In genomic region chr2:47564129-47564528, GRCh38 we compare ENCODE assay signal across 23 cellular contexts. TPM values are rescaled to one million over a fixed set of nuclear protein-coding genes. Genes with fewer than 3 reads are reported as not detected.
DNase-seq lines count a peak whose midpoint lies in the region; ATAC-seq, FAIRE-seq and TF ChIP-seq lines count a peak whose summit lies in the region.
"Had no signal": no experiment of that assay in that cellular context is flagged by ENCODE, and none has a peak within 500 bp of the region (broad histone marks: within the 10 kb centered on the region; RNA-seq: fewer than 3 reads in every experiment).

No MANE protein-coding gene starts in this region.

- H3K9me3 ChIP-seq in HepG2 (ENCODE audit: low read length): no peaks in the 10 kb centered on the region
- no peaks in the 10 kb centered on the region for H3K9me3 ChIP-seq in right lobe of liver
- H3K9me3 ChIP-seq in gastrocnemius medialis: no peaks in the 10 kb centered on the region
- H3K9me3 ChIP-seq: BE2C; BLaER1 treated with 17β-estradiol and CSF1 and Interleukin-3, amounts not matched to agents 10 nM and 100 nM; HAP-1 had no signal

- H3K27ac ChIP-seq in HepG2 (ENCODE audit: extremely low read length, insufficient read depth, low read length): no peak overlapping the region
- H3K27ac ChIP-seq in right lobe of liver: no peak overlapping the region
- H3K27ac ChIP-seq in caudate nucleus (ENCODE audit: low read depth, low read length): no peak overlapping the region
- H3K27ac ChIP-seq in gastrocnemius medialis: no peak overlapping the region
- H3K27ac ChIP-seq: 22Rv1; BLaER1 treated with 17β-estradiol and CSF1 and Interleukin-3, amounts not matched to agents 10 nM and 100 nM had no signal

- H4K20me1 ChIP-seq in HepG2 (ENCODE audit: insufficient read depth, low read length): peaks cover 2% of the 10 kb centered on the region; the same call in 1 of the 2 replicates

- H2AFZ ChIP-seq in HepG2 (ENCODE audit: low read length): no peak overlapping the region

- H3K27me3 ChIP-seq in HepG2 (ENCODE audit: control insufficient read depth in 1 of 2, insufficient read depth in 2 of 2, low read length in 2 of 2) (peaks cover 4 to 11% of the 10 kb centered on the region in 2 experiments; a peak in 4 of 5 replicates), right lobe of liver (peaks cover 0 to 9% of the 10 kb centered on the region in 2 donors), gastrocnemius medialis (peaks cover 20 to 49% (median 35%) of the 10 kb centered on the region in 3 donors)

- H3K9ac ChIP-seq in HepG2 (ENCODE audit: insufficient read depth, low read depth, low read length): no peak overlapping the region
- H3K9ac ChIP-seq: BLaER1 treated with 17β-estradiol and CSF1 and Interleukin-3, amounts not matched to agents 10 nM and 100 nM had no signal

- H3K79me2 ChIP-seq in HepG2 (ENCODE audit: insufficient read depth, low read length): no peaks in the 10 kb centered on the region

- H3K4me3 ChIP-seq in HepG2 (replicated peaks in 1 of 3; ENCODE audit: insufficient read depth in 1 of 3, low read depth in 2 of 3, low read length in 3 of 3): no peak overlapping the region
- no peak overlapping the region for H3K4me3 ChIP-seq in right lobe of liver
- no peak overlapping the region for H3K4me3 ChIP-seq in gastrocnemius medialis
- H3K4me3 ChIP-seq: BLaER1 treated with 17β-estradiol and CSF1 and Interleukin-3, amounts not matched to agents 10 nM and 100 nM; HAP-1 had no signal

- no peak overlapping the region for H3K4me2 ChIP-seq in HepG2 (ENCODE audit: low read depth, low read length)
- H3K4me2 ChIP-seq: BLaER1 treated with 17β-estradiol and CSF1 and Interleukin-3, amounts not matched to agents 10 nM and 100 nM had no signal

- CTCF ChIA-PET in HepG2 (lab: Yijun Ruan, JAX; ENCODE audit: low intra/inter-chr PET ratio, low total read pairs): no interaction called here

- H3K36me3 ChIP-seq in HepG2 (replicated peaks in 1 of 2; ENCODE audit: control insufficient read depth in 1 of 2, insufficient read depth in 2 of 2, low read length in 2 of 2) (no peaks in the 10 kb centered on the region), right lobe of liver (no peaks in the 10 kb centered on the region), gastrocnemius medialis (no peaks in the 10 kb centered on the region)
- H3K36me3 ChIP-seq: BE2C; BLaER1 treated with 17β-estradiol and CSF1 and Interleukin-3, amounts not matched to agents 10 nM and 100 nM; HAP-1 had no signal

- intact Hi-C loops in HepG2 (cut with micrococcal nuclease; ENCODE audit: unreplicated experiment) (no loop called here), right lobe of liver (cut with DNase I) (no loop called here), gastrocnemius medialis (cut with DNase I; ENCODE audit: low total_unique reads) (no loop called here)

- no peak for FAIRE-seq in HepG2 (lab: Jason Lieb, UNC)
- FAIRE-seq: A204.1, G401.6, GM12892, H54 had no signal

- TF ChIP-seq CTCF in HepG2 (CRISPR knock-in tag; IDR thresholded peaks at IDR 0.05): no peak
- TF ChIP-seq CTCF in right lobe of liver (IDR thresholded peaks at IDR 0.05): no peak
- no peak for TF ChIP-seq CTCF in gastrocnemius medialis (IDR thresholded peaks at IDR 0.05 in 4 of 5, conservative IDR thresholded peaks at IDR 0.05 in 1 of 5)

- DNase-seq in HepG2 (ENCODE audit: low spot score) (no peak), right lobe of liver (no peak), OCI-M1 (lab: John Stamatoyannopoulos, UW) (peak; percentile 52), erythroblast (lab: John Stamatoyannopoulos, UW) (peak; percentile 12 to 32), caudate nucleus (lab: John Stamatoyannopoulos, UW) (no peak), gastrocnemius medialis (no peak), D341Med (ENCODE audit: low spot score) (no peak)
- DNase-seq: ACHN; AML-193; BE2C; CD4-positive, alpha-beta T cell; CD8-positive, alpha-beta memory T cell; DMS153; DND-41; GOT3 had no signal

- no peak for TF ChIP-seq RAD21 in HepG2 (CRISPR knock-in tag; IDR thresholded peaks at IDR 0.05)

- in situ Hi-C loops in HepG2 (cut with HindIII; ENCODE audit: extremely low pct_ligation_motif_present, low pct_unique_long_range_greater_than_20kb): no loop called here
- in situ Hi-C loops in gastrocnemius medialis (cut with MboI; ENCODE audit: low sequenced_read_pairs in 4 of 4): no loop called here

- POLR2A ChIA-PET in HepG2 (lab: Yijun Ruan, JAX): no interaction called here

- no peak for ATAC-seq in HepG2
- ATAC-seq in right lobe of liver: no peak
- no peak for ATAC-seq in gastrocnemius medialis

- TF ChIP-seq EP300 in HepG2 (IDR thresholded peaks at IDR 0.05; ENCODE audit: low read depth in 2 of 2, low read length in 2 of 2) (no peak), HepG2 (CRISPR knock-in tag; IDR thresholded peaks at IDR 0.05; ENCODE audit: borderline replicate concordance) (no peak)

- no peak for TF ChIP-seq POLR2A in HepG2 (IDR thresholded peaks at IDR 0.05; ENCODE audit: insufficient read depth in 1 of 2, low read depth in 2 of 2, low read length in 2 of 2)
- no peak for TF ChIP-seq POLR2A in right lobe of liver (IDR thresholded peaks at IDR 0.05)
- no peak for TF ChIP-seq POLR2A in erythroblast (IDR thresholded peaks at IDR 0.05; ENCODE audit: low read length)
- TF ChIP-seq POLR2A in gastrocnemius medialis (IDR thresholded peaks at IDR 0.05): no peak

- no TSS peak for BruUV-seq in HepG2 (replicated peaks; lab: Mats Ljungman, UMichigan)

- H3K4me1 ChIP-seq in HepG2 (ENCODE audit: insufficient read depth, low read length): no peaks in the 10 kb centered on the region
- H3K4me1 ChIP-seq in right lobe of liver: no peaks in the 10 kb centered on the region
- no peaks in the 10 kb centered on the region for H3K4me1 ChIP-seq in gastrocnemius medialis
- H3K4me1 ChIP-seq: BE2C, HAP-1 had no signal

- WGBS in HepG2 (ENCODE audit: low lambda C conversion rate): 27% methylated on average over 5 of the region's 5 CpGs
- 79% methylated on average over 2 of the region's 5 CpGs for WGBS in right lobe of liver (ENCODE audit: insufficient coverage, low coverage, low lambda C conversion rate, missing lambda C conversion rate)

TF ChIP-seq in HepG2, 621 proteins besides CTCF, POLR2A, EP300 and RAD21:
- peak; percentile 83 for TF ChIP-seq MAFF (IDR thresholded peaks at IDR 0.05; ENCODE audit: low read depth, low read length)
- TF ChIP-seq NR2C2 (CRISPR knock-in tag; IDR thresholded peaks at IDR 0.05; ENCODE audit: borderline replicate concordance): no peak
- peak; percentile 84 to 91 for TF ChIP-seq MAFK (conservative IDR thresholded peaks at IDR 0.05 in 1 of 2, IDR thresholded peaks at IDR 0.05 in 1 of 2; ENCODE audit: low read length in 2 of 2)

RNA-seq across cellular contexts. Expression of gene KCNK12, which starts 6.7 kb away (rescaled TPM):
- total RNA-seq in HepG2 (2016; rRNA removed; fragmentation: Illumina TruSeq; extraction: Trizol) (not detected in 2 replicates), right lobe of liver (not detected), gastrocnemius medialis (not detected)
- total RNA-seq in HepG2 (2016; cell fraction: cytosol; rRNA removed; fragmentation: Illumina TruSeq; extraction: Trizol; ENCODE audit: low read depth): not detected in 2 replicates
- total RNA-seq in HepG2 (2016; cell fraction: insoluble cytoplasmic fraction; rRNA removed; fragmentation: Illumina TruSeq; extraction: Trizol): not detected in 2 replicates
- not detected in 2 replicates for total RNA-seq in HepG2 (2016; cell fraction: membrane; rRNA removed; fragmentation: Illumina TruSeq; extraction: Trizol)
- not detected in 2 replicates for total RNA-seq in HepG2 (2016; cell fraction: nucleus; rRNA removed; fragmentation: Illumina TruSeq; extraction: Trizol)
- polyA plus RNA-seq in HepG2 (2011; rRNA removed): not detected in 2 replicates
- not detected in 2 replicates for polyA plus RNA-seq in HepG2 (2011; cell fraction: cytosol; rRNA removed)
- not detected in 2 replicates for polyA plus RNA-seq in HepG2 (2011; cell fraction: nucleus; rRNA removed)
- polyA plus RNA-seq in HepG2 (2012): 0.08 and 0.21 TPM in 2 replicates
- polyA plus RNA-seq in HepG2 (2016; cell fraction: cytosol; fragmentation: Illumina TruSeq; extraction: Trizol; ENCODE audit: low read depth): not detected in 2 replicates
- not detected in 2 replicates for polyA plus RNA-seq in HepG2 (2016; cell fraction: insoluble cytoplasmic fraction; fragmentation: Illumina TruSeq; extraction: Trizol; ENCODE audit: low read depth)
- polyA plus RNA-seq in HepG2 (2016; cell fraction: membrane; fragmentation: Illumina TruSeq; extraction: Trizol; ENCODE audit: low read depth): not detected in 2 replicates
- polyA plus RNA-seq in HepG2 (2016; cell fraction: nucleus; fragmentation: Illumina TruSeq; extraction: Trizol; ENCODE audit: insufficient read depth, low read depth): not detected in 2 replicates
- polyA minus RNA-seq in HepG2 (2011; rRNA and poly(A)+ RNA removed; ENCODE audit: low replicate concordance): not detected in 2 replicates
- not detected in 2 replicates for polyA minus RNA-seq in HepG2 (2011; cell fraction: cytosol; rRNA and poly(A)+ RNA removed)
- polyA minus RNA-seq in HepG2 (2011; cell fraction: nucleus; rRNA and poly(A)+ RNA removed): not detected in 2 replicates
- polyA plus RNA-seq: CD14-positive monocyte had no signal

Comparison
In these comparisons a context has a peak if more than half of its experiments do, and no peak if none do; other contexts are left out.
1. DNase-seq: peak in OCI-M1 (single experiment) and erythroblast (2 of 2); none in HepG2 (single experiment), right lobe of liver (0 of 3), caudate nucleus (0 of 61), gastrocnemius medialis (0 of 2) and D341Med (single experiment).